20 cellular contexts compared by ENCODE assay signal in the genomic region with DNA sequence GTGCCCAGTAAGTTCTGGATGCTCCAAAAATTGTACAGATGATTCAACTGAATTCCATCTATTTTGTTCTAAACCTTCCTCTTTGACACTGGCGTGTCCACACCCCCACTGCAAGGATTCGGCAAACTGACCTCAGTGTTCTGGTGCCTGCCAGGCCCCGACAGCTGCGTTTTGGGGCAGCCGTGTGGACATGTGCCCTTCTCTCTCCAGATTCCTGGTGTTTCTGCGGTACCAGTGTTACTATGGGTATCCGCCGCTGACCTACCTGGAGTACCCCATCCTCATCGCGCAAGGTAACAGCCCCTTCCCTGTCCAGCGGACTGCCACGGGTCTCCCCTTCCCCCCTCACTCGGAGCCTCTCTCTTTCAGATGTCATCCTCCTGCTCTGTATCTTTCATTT. TPM values are rescaled to one million over a fixed set of nuclear protein-coding genes. Genes with fewer than 3 reads are reported as not detected.
DNase-seq lines count a peak whose midpoint lies in the region; ATAC-seq, FAIRE-seq and TF ChIP-seq lines count a peak whose summit lies in the region.
"Had no signal": no experiment of that assay in that cellular context is flagged by ENCODE, and none has a peak within 500 bp of the region (broad histone marks: within the 10 kb centered on the region; RNA-seq: fewer than 3 reads in every experiment).

No MANE protein-coding gene starts in this region.

- no peak overlapping the region for H4K91ac ChIP-seq in trophoblast cell (ENCODE audit: low read depth, low read length)

- H4K8ac ChIP-seq in trophoblast cell (ENCODE audit: low read depth, low read length): no peak overlapping the region

- no peaks in the 10 kb centered on the region for H4K20me1 ChIP-seq in HepG2 (ENCODE audit: insufficient read depth, low read length)

- no peak for ATAC-seq in HepG2
- ATAC-seq in right lobe of liver: no peak
- ATAC-seq in T-cell (replicated peaks in 1 of 4): no peak
- ATAC-seq in GM18909 (IDR thresholded peaks at IDR 0.05; ENCODE audit: poor library complexity, unreplicated experiment): no peak

- H3K27ac Mint-ChIP-seq in T-cell (peak overlapping the region; percentile 82 to 86), type B pancreatic cell (no peak overlapping the region)
- H3K27ac Mint-ChIP-seq: nephron had no signal

- no peak for TF ChIP-seq RAD21 in HepG2 (CRISPR knock-in tag; IDR thresholded peaks at IDR 0.05)

- no peak for TF ChIP-seq CTCF in HepG2 (CRISPR knock-in tag; IDR thresholded peaks at IDR 0.05)
- no peak for TF ChIP-seq CTCF in right lobe of liver (IDR thresholded peaks at IDR 0.05)
- no peak for TF ChIP-seq CTCF in type B pancreatic cell (conservative IDR thresholded peaks at IDR 0.05)
- TF ChIP-seq CTCF in right atrium auricular region (IDR thresholded peaks at IDR 0.05): no peak

- TF ChIP-seq POLR2A in HepG2 (IDR thresholded peaks at IDR 0.05; ENCODE audit: insufficient read depth in 1 of 2, low read depth in 2 of 2, low read length in 2 of 2) (no peak), right lobe of liver (IDR thresholded peaks at IDR 0.05) (no peak)

- H3K27me3 Mint-ChIP-seq in T-cell (no peaks in the 10 kb centered on the region), type B pancreatic cell (peaks cover 4% of the 10 kb centered on the region)

- H3K4me2 ChIP-seq in HepG2 (ENCODE audit: low read depth, low read length) (peak overlapping the region; percentile 70), trophoblast cell (ENCODE audit: low read length) (no peak overlapping the region)

- H4K12ac ChIP-seq in trophoblast cell (ENCODE audit: low read depth, low read length): no peak overlapping the region

- H2BK120ac ChIP-seq in trophoblast cell (ENCODE audit: insufficient read depth, low read length, poor library complexity): no peak overlapping the region

- H3K36me3 Mint-ChIP-seq in T-cell (peaks cover 7% of the 10 kb centered on the region), type B pancreatic cell (no peaks in the 10 kb centered on the region)

- no peak overlapping the region for H3K14ac ChIP-seq in trophoblast cell (ENCODE audit: low read length)

- H3K27ac ChIP-seq in HepG2 (ENCODE audit: extremely low read length, insufficient read depth, low read length): no peak overlapping the region
- H3K27ac ChIP-seq in right lobe of liver: no peak overlapping the region
- no peak overlapping the region for H3K27ac ChIP-seq in trophoblast cell (ENCODE audit: low read depth, low read length)
- no peak overlapping the region for H3K27ac ChIP-seq in right atrium auricular region
- H3K27ac ChIP-seq: SK-N-MC had no signal

- no peak overlapping the region for H3K18ac ChIP-seq in trophoblast cell (ENCODE audit: low read length)

- H2AK5ac ChIP-seq in trophoblast cell (ENCODE audit: low read length): no peak overlapping the region

- no TSS peak for BruUV-seq in HepG2 (replicated peaks; lab: Mats Ljungman, UMichigan)

- no peak overlapping the region for H2BK5ac ChIP-seq in trophoblast cell (ENCODE audit: low read depth, low read length, poor library complexity)

- H3K4me1 Mint-ChIP-seq in T-cell (peaks cover 19 to 39% (median 30%) of the 10 kb centered on the region in 3 donors), type B pancreatic cell (ENCODE audit: unreplicated experiment) (no peaks in the 10 kb centered on the region)

- intact Hi-C loops in HepG2 (cut with micrococcal nuclease; ENCODE audit: unreplicated experiment): no loop called here
- intact Hi-C loops in right lobe of liver (cut with DNase I): no loop called here

- no peak overlapping the region for H3K9ac ChIP-seq in HepG2 (ENCODE audit: insufficient read depth, low read depth, low read length)
- no peak overlapping the region for H3K9ac ChIP-seq in trophoblast cell (ENCODE audit: low read length)

- H3K79me1 ChIP-seq in trophoblast cell (ENCODE audit: low read length): peaks cover 5% of the 10 kb centered on the region

- no peak for DNase-seq in HepG2 (ENCODE audit: low spot score)
- DNase-seq in right lobe of liver: no peak
- DNase-seq in T-cell: no peak
- peak; percentile 32 for DNase-seq in islet precursor cell
- DNase-seq in type B pancreatic cell (ENCODE audit: extremely low spot score, unreplicated experiment): peak; percentile 58
- DNase-seq in trophoblast cell: no peak
- no peak for DNase-seq in right atrium auricular region (ENCODE audit: low spot score)
- DNase-seq: activated gamma-delta T cell treated with Interleukin-2 at 50 U/mL for 16 hours; COR-L47; left colon; mesendoderm; NCI-H524; small intestine; stimulated activated CD4-positive, alpha-beta T cell treated with anti-CD3 and anti-CD28 coated beads, Interleukin-4, amount 100 ng/mL, for 1 hour; upper lobe of left lung had no signal

- H3K4me3 Mint-ChIP-seq in T-cell: no peak overlapping the region
- no peak overlapping the region for H3K4me3 Mint-ChIP-seq in type B pancreatic cell
- H3K4me3 Mint-ChIP-seq: nephron had no signal

- FAIRE-seq in HepG2 (lab: Jason Lieb, UNC): no peak
- FAIRE-seq: astrocyte, small intestine had no signal

- in situ Hi-C loops in HepG2 (cut with HindIII; ENCODE audit: extremely low pct_ligation_motif_present, low pct_unique_long_range_greater_than_20kb): no loop called here

- no peak overlapping the region for H3K23ac ChIP-seq in trophoblast cell (ENCODE audit: low read length)

- POLR2A ChIA-PET in HepG2 (lab: Yijun Ruan, JAX) (interaction anchor here (1.0 kb wide), 1 partner anchor 182 kb away, joined by 3 read pairs; no protein-coding TSS in a partner anchor), T-cell (lab: Charles Lee) (no interaction called here)

- H3K79me2 ChIP-seq in HepG2 (ENCODE audit: insufficient read depth, low read length) (no peaks in the 10 kb centered on the region), trophoblast cell (ENCODE audit: control insufficient read depth, insufficient read depth, low read length, poor library complexity) (peaks cover 5% of the 10 kb centered on the region)

- H3K4ac ChIP-seq in trophoblast cell (ENCODE audit: low read depth, low read length): no peak overlapping the region

- H2BK12ac ChIP-seq in trophoblast cell (ENCODE audit: low read length): no peak overlapping the region

- H3K36me3 ChIP-seq in HepG2 (replicated peaks in 1 of 2; ENCODE audit: control insufficient read depth in 1 of 2, insufficient read depth in 2 of 2, low read length in 2 of 2) (no peaks in the 10 kb centered on the region), right lobe of liver (no peaks in the 10 kb centered on the region), trophoblast cell (ENCODE audit: control insufficient read depth in 1 of 2, insufficient read depth in 2 of 2, low read length in 2 of 2) (no peaks in the 10 kb centered on the region), right atrium auricular region (no peaks in the 10 kb centered on the region)

- no peak overlapping the region for H2AFZ ChIP-seq in HepG2 (ENCODE audit: low read length)
- no peak overlapping the region for H2AFZ ChIP-seq in trophoblast cell (ENCODE audit: insufficient read depth, low read length, poor library complexity)

- H3K4me1 ChIP-seq in HepG2 (ENCODE audit: insufficient read depth, low read length): peaks cover 57% of the 10 kb centered on the region
- H3K4me1 ChIP-seq in right lobe of liver: peaks cover 0 to 6% (median 0%) of the 10 kb centered on the region in 4 donors
- peaks cover 3 to 5% of the 10 kb centered on the region in 2 experiments for H3K4me1 ChIP-seq in trophoblast cell (ENCODE audit: control insufficient read depth in 1 of 2, insufficient read depth in 2 of 2, low read length in 2 of 2)
- peaks cover 0 to 11% of the 10 kb centered on the region in 2 donors for H3K4me1 ChIP-seq in right atrium auricular region

- WGBS in HepG2 (ENCODE audit: low lambda C conversion rate): 79% methylated on average over 13 of the region's 13 CpGs
- 81% methylated on average over 8 of the region's 13 CpGs for whole genome bisulfite sequencing in right lobe of liver (ENCODE audit: insufficient coverage, low coverage, low lambda C conversion rate, missing lambda C conversion rate)
- no CpG with 5 or more reads among the region's 13 CpGs for WGBS in trophoblast cell (ENCODE audit: extremely low coverage, insufficient coverage, insufficient read length)

- H3K27me3 ChIP-seq in HepG2 (ENCODE audit: control insufficient read depth in 1 of 2, insufficient read depth in 2 of 2, low read length in 2 of 2) (peaks cover 6 to 32% of the 10 kb centered on the region in 2 experiments; a peak in 4 of 5 replicates), right lobe of liver (no peaks in the 10 kb centered on the region), trophoblast cell (ENCODE audit: insufficient read depth, low read length) (no peaks in the 10 kb centered on the region), right atrium auricular region (no peaks in the 10 kb centered on the region)
- H3K27me3 ChIP-seq: upper lobe of left lung had no signal

- H3K4me3 ChIP-seq in HepG2 (replicated peaks in 1 of 3; ENCODE audit: insufficient read depth in 1 of 3, low read depth in 2 of 3, low read length in 3 of 3) (no peak overlapping the region; a peak in 1 of 6 replicates), right lobe of liver (no peak overlapping the region), trophoblast cell (ENCODE audit: low read depth, low read length) (no peak overlapping the region), right atrium auricular region (no peak overlapping the region)
- H3K4me3 ChIP-seq: SK-N-MC, upper lobe of left lung had no signal

- CTCF ChIA-PET in HepG2 (lab: Yijun Ruan, JAX; ENCODE audit: low intra/inter-chr PET ratio, low total read pairs) (no interaction called here), T-cell (lab: Charles Lee) (interaction anchor here in 1 of 2 donors (0.8 kb wide), 1 partner anchor 146 kb away, joined by 5 read pairs; no protein-coding TSS in a partner anchor)

- no peak for TF ChIP-seq EP300 in HepG2 (IDR thresholded peaks at IDR 0.05; ENCODE audit: low read depth in 2 of 2, low read length in 2 of 2)
- no peak for TF ChIP-seq EP300 in HepG2 (CRISPR knock-in tag; IDR thresholded peaks at IDR 0.05; ENCODE audit: borderline replicate concordance)

- H3K9me3 Mint-ChIP-seq in T-cell: no peaks in the 10 kb centered on the region
- H3K9me3 Mint-ChIP-seq in type B pancreatic cell: no peaks in the 10 kb centered on the region
- H3K9me3 Mint-ChIP-seq: nephron; T-helper 2 cell treated with Interferon-gamma antibody and Interleukin-4, amounts not matched to agents 5 μg/mL and 100 μg/mL, for 36 hours had no signal

- H3K9me3 ChIP-seq in HepG2 (ENCODE audit: low read length) (no peaks in the 10 kb centered on the region), right lobe of liver (no peaks in the 10 kb centered on the region), trophoblast cell (ENCODE audit: insufficient read depth, low read depth, low read length) (no peaks in the 10 kb centered on the region), right atrium auricular region (no peaks in the 10 kb centered on the region)
- H3K9me3 ChIP-seq: upper lobe of left lung had no signal

RNA-seq across cellular contexts. Expression of gene SLC66A3, which starts 5.0 kb away (rescaled TPM):
- total RNA-seq in HepG2 (2016; rRNA removed; fragmentation: Illumina TruSeq; extraction: Trizol) (1.5 and 2.2 TPM in 2 replicates), right lobe of liver (10 to 100 TPM in 2 of 6 experiments, 1 to 10 TPM in 4; 4.9 to 16.1 (median 8.8) TPM), T-cell (10 to 100 TPM; 10.7 to 32.0 (median 21.2) TPM), type B pancreatic cell (ENCODE audit: low replicate concordance) (6.3 and 6.5 TPM in 2 replicates), right atrium auricular region (10 to 100 TPM; 18.7 to 19.2 TPM)
- total RNA-seq in HepG2 (2016; cell fraction: cytosol; rRNA removed; fragmentation: Illumina TruSeq; extraction: Trizol; ENCODE audit: low read depth): 0.71 and 1.4 TPM in 2 replicates
- total RNA-seq in HepG2 (2016; cell fraction: insoluble cytoplasmic fraction; rRNA removed; fragmentation: Illumina TruSeq; extraction: Trizol): 1.8 TPM in 2 replicates
- total RNA-seq in HepG2 (2016; cell fraction: membrane; rRNA removed; fragmentation: Illumina TruSeq; extraction: Trizol): 2.2 and 2.8 TPM in 2 replicates
- 1.3 and 2.1 TPM in 2 replicates for total RNA-seq in HepG2 (2016; cell fraction: nucleus; rRNA removed; fragmentation: Illumina TruSeq; extraction: Trizol)
- polyA plus RNA-seq in HepG2 (2011; rRNA removed): 3.7 and 5.0 TPM in 2 replicates
- 3.7 and 4.6 TPM in 2 replicates for polyA plus RNA-seq in HepG2 (2011; cell fraction: cytosol; rRNA removed)
- 1.2 and 1.6 TPM in 2 replicates for polyA plus RNA-seq in HepG2 (2011; cell fraction: nucleus; rRNA removed)
- 2.1 and 2.2 TPM in 2 replicates for polyA plus RNA-seq in HepG2 (2012)
- 1.4 and 2.5 TPM in 2 replicates for polyA plus RNA-seq in HepG2 (2016; cell fraction: cytosol; fragmentation: Illumina TruSeq; extraction: Trizol; ENCODE audit: low read depth)
- 1.7 TPM in 2 replicates for polyA plus RNA-seq in HepG2 (2016; cell fraction: insoluble cytoplasmic fraction; fragmentation: Illumina TruSeq; extraction: Trizol; ENCODE audit: low read depth)
- 2.2 and 2.4 TPM in 2 replicates for polyA plus RNA-seq in HepG2 (2016; cell fraction: membrane; fragmentation: Illumina TruSeq; extraction: Trizol; ENCODE audit: low read depth)
- polyA plus RNA-seq in HepG2 (2016; cell fraction: nucleus; fragmentation: Illumina TruSeq; extraction: Trizol; ENCODE audit: insufficient read depth, low read depth): 1.5 and 3.4 TPM in 2 replicates
- 11.8 and 11.9 TPM in 2 replicates for polyA minus RNA-seq in HepG2 (2011; rRNA and poly(A)+ RNA removed; ENCODE audit: low replicate concordance)
- 1.6 and 1.7 TPM in 2 replicates for polyA minus RNA-seq in HepG2 (2011; cell fraction: cytosol; rRNA and poly(A)+ RNA removed)
- polyA minus RNA-seq in HepG2 (2011; cell fraction: nucleus; rRNA and poly(A)+ RNA removed): 0.90 and 2.4 TPM in 2 replicates
- 18.5 and 18.7 TPM in 2 replicates for polyA plus RNA-seq in trophoblast cell (2013)

Comparison
In these comparisons a context has a peak if more than half of its experiments do, and no peak if none do; other contexts are left out.
1. DNase-seq: peak in islet precursor cell (single experiment) and type B pancreatic cell (single experiment); none in HepG2 (single experiment), right lobe of liver (0 of 3), T-cell (0 of 34), trophoblast cell (0 of 2) and right atrium auricular region (single experiment).